13 cellular contexts compared by ENCODE assay signal in genomic region chr4:26076896-26077295, GRCh38.
DNase-seq lines count a peak whose midpoint lies in the region; ATAC-seq and TF ChIP-seq lines count a peak whose summit lies in the region.
"Had no signal": no experiment of that assay in that cellular context is flagged by ENCODE, and none has a peak within 500 bp of the region (broad histone marks: within the 10 kb centered on the region; RNA-seq: fewer than 3 reads in every experiment).

No MANE protein-coding gene starts in this region.

- TF ChIP-seq CTCF in foreskin fibroblast (IDR thresholded peaks at IDR 0.05; ENCODE audit: low read depth, low read length) (no peak), upper lobe of right lung (IDR thresholded peaks at IDR 0.05) (no peak)

- POLR2A ChIA-PET in activated CD4-positive, alpha-beta memory T cell treated with anti-CD3 and anti-CD28 coated beads, Interleukin-2, amount 10 ng/mL, durations not matched to agents 7 days and 5 days (lab: Charles Lee), result interaction anchor here (0.6 to 3.9 kb wide), 13 partner anchors 9 to 268 kb away, joined by 3 to 65 read pairs (median 7); partner anchors contain the start of gene RBPJ

- H3K27me3 Mint-ChIP-seq in activated CD4-positive, alpha-beta memory T cell treated with anti-CD3 and anti-CD28 coated beads, Interleukin-2, amount 10 ng/mL, durations not matched to agents 7 days and 5 days, result no peaks in the 10 kb centered on the region

- no peak for DNase-seq in activated naive CD4-positive, alpha-beta T cell treated with anti-CD3 and anti-CD28 coated beads, Interleukin-2, amount 50 U/mL, for 72 hours (ENCODE audit: low spot score in 2 of 2)
- DNase-seq in activated naive CD4-positive, alpha-beta T cell treated with Interleukin-2 at 50 U/mL for 16 hours, result no peak
- no peak for DNase-seq in activated CD4-positive, alpha-beta memory T cell treated with anti-CD3 and anti-CD28 coated beads, Interleukin-2, amount 10 ng/mL, durations not matched to agents 7 days and 5 days
- peak; percentile 82 to 86 for DNase-seq in foreskin fibroblast
- DNase-seq in upper lobe of right lung, result no peak
- DNase-seq in NCI-H345 treated with DMSO at 0.1 percent for 48 hours (lab: John Stamatoyannopoulos, UW; ENCODE audit: unreplicated experiment), result no peak
- DNase-seq in DMS 273 treated with DMSO at 0.1 percent for 48 hours (lab: John Stamatoyannopoulos, UW), result no peak
- no peak for DNase-seq in stimulated activated CD4-positive, alpha-beta T cell treated with anti-CD3 and anti-CD28 coated beads, Interleukin-2, amount 100 ng/mL, for 48 hours
- DNase-seq: activated naive CD4-positive, alpha-beta T cell; NCI-H1436 treated with DMSO at 0.1 percent for 48 hours; NCI-H510A treated with DMSO at 0.1 percent for 48 hours; transverse colon had no signal

- H3K9me3 ChIP-seq in upper lobe of right lung, result no peaks in the 10 kb centered on the region
- H3K9me3 ChIP-seq: transverse colon had no signal

- H3K4me1 ChIP-seq in upper lobe of right lung, result peaks cover 7% of the 10 kb centered on the region
- H3K4me1 ChIP-seq: parathyroid adenoma had no signal

- H3K36me3 Mint-ChIP-seq in activated naive CD4-positive, alpha-beta T cell treated with anti-CD3 and anti-CD28 coated beads, Interleukin-2, amount 50 U/mL, for 72 hours, result peaks cover 17 to 58% of the 10 kb centered on the region in 2 donors
- H3K36me3 Mint-ChIP-seq in activated CD4-positive, alpha-beta memory T cell treated with anti-CD3 and anti-CD28 coated beads, Interleukin-2, amount 10 ng/mL, durations not matched to agents 7 days and 5 days (ENCODE audit: low read depth), result peaks cover 37% of the 10 kb centered on the region

- CTCF ChIA-PET in activated CD4-positive, alpha-beta memory T cell treated with anti-CD3 and anti-CD28 coated beads, Interleukin-2, amount 10 ng/mL, durations not matched to agents 7 days and 5 days (lab: Charles Lee), result interaction anchor here (0.8 to 3.3 kb wide), 6 partner anchors 13 to 253 kb away, joined by 3 to 25 read pairs (median 6); partner anchors contain the start of gene RBPJ

- H3K4me1 Mint-ChIP-seq in activated CD4-positive, alpha-beta memory T cell treated with anti-CD3 and anti-CD28 coated beads, Interleukin-2, amount 10 ng/mL, durations not matched to agents 7 days and 5 days, result peaks cover 78% of the 10 kb centered on the region

- H3K9me3 Mint-ChIP-seq in activated naive CD4-positive, alpha-beta T cell treated with anti-CD3 and anti-CD28 coated beads, Interleukin-2, amount 50 U/mL, for 72 hours, result peaks cover 10 to 37% of the 10 kb centered on the region in 2 donors
- peaks cover 22% of the 10 kb centered on the region for H3K9me3 Mint-ChIP-seq in activated CD4-positive, alpha-beta memory T cell treated with anti-CD3 and anti-CD28 coated beads, Interleukin-2, amount 10 ng/mL, durations not matched to agents 7 days and 5 days

- peak overlapping the region; percentile 95 to 98 for H3K27ac Mint-ChIP-seq in activated naive CD4-positive, alpha-beta T cell treated with anti-CD3 and anti-CD28 coated beads, Interleukin-2, amount 50 U/mL, for 72 hours
- H3K27ac Mint-ChIP-seq in activated CD4-positive, alpha-beta memory T cell treated with anti-CD3 and anti-CD28 coated beads, Interleukin-2, amount 10 ng/mL, durations not matched to agents 7 days and 5 days, result peak overlapping the region; percentile 83

- ATAC-seq in activated naive CD4-positive, alpha-beta T cell treated with anti-CD3 and anti-CD28 coated beads, Interleukin-2, amount 50 U/mL, for 72 hours, result no peak
- no peak for ATAC-seq in upper lobe of right lung

- intact Hi-C loops in upper lobe of right lung (cut with DNase I), result no loop called here

- H3K27ac ChIP-seq in upper lobe of right lung, result peak overlapping the region; percentile 37
- H3K27ac ChIP-seq: parathyroid adenoma, transverse colon had no signal

- H3K4me3 ChIP-seq in foreskin fibroblast (ENCODE audit: low read depth in 1 of 2, low read length in 2 of 2) (no peak overlapping the region), upper lobe of right lung (no peak overlapping the region)
- H3K4me3 ChIP-seq: transverse colon had no signal

- H3K4me3 Mint-ChIP-seq in activated CD4-positive, alpha-beta memory T cell treated with anti-CD3 and anti-CD28 coated beads, Interleukin-2, amount 10 ng/mL, durations not matched to agents 7 days and 5 days, result no peak overlapping the region

- no peaks in the 10 kb centered on the region for H3K27me3 ChIP-seq in upper lobe of right lung
- H3K27me3 ChIP-seq: transverse colon had no signal

- H3K36me3 ChIP-seq in upper lobe of right lung, result no peaks in the 10 kb centered on the region
- H3K36me3 ChIP-seq: transverse colon had no signal

Comparison
In these comparisons a context has a peak if more than half of its experiments do, and no peak if none do; other contexts are left out.
1. DNase-seq: peak in foreskin fibroblast (2 of 2); none in activated naive CD4-positive, alpha-beta T cell treated with anti-CD3 and anti-CD28 coated beads, Interleukin-2, amount 50 U/mL, for 72 hours (0 of 2), activated naive CD4-positive, alpha-beta T cell treated with Interleukin-2 at 50 U/mL for 16 hours (single experiment), activated CD4-positive, alpha-beta memory T cell treated with anti-CD3 and anti-CD28 coated beads, Interleukin-2, amount 10 ng/mL, durations not matched to agents 7 days and 5 days (single experiment), upper lobe of right lung (single experiment), NCI-H345 treated with DMSO at 0.1 percent for 48 hours (single experiment), DMS 273 treated with DMSO at 0.1 percent for 48 hours (single experiment) and stimulated activated CD4-positive, alpha-beta T cell treated with anti-CD3 and anti-CD28 coated beads, Interleukin-2, amount 100 ng/mL, for 48 hours (0 of 2).